Comparison of ENCODE assay signal across 19 cellular contexts in the genomic region with DNA sequence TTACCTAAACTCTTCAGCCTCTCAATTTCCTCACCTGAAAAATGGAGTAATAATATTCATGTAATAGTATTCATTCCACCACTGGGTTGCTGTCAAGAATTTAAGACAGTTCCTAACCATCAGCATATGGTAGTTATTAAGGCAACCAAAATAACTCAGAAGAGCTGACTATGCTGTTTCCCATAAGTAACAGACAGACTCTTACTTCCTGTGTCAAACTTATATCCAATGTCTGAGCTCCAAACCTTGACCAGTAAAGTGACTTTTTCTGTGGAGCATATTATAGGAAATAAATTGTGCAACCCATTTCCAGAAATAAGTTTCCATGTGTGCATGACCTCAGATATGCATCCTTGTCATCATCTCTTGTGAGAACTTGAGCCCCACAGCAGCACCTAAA.
DNase-seq lines count a peak whose midpoint lies in the region; ATAC-seq, FAIRE-seq and TF ChIP-seq lines count a peak whose summit lies in the region.
"Had no signal": no experiment of that assay in that cellular context is flagged by ENCODE, and none has a peak within 500 bp of the region (broad histone marks: within the 10 kb centered on the region; RNA-seq: fewer than 3 reads in every experiment).

No MANE protein-coding gene starts in this region.

- TF ChIP-seq EP300 in K562 (IDR thresholded peaks at IDR 0.05; ENCODE audit: low read length) = no peak

- TF ChIP-seq CTCF in IMR-90 (conservative IDR thresholded peaks at IDR 0.05; ENCODE audit: low read depth, low read length) (no peak), K562 (IDR thresholded peaks at IDR 0.05 in 2 of 3, conservative IDR thresholded peaks at IDR 0.05 in 1 of 3; ENCODE audit: insufficient read depth in 2 of 3, low read depth in 1 of 3, low read length in 3 of 3) (no peak)

- no peak overlapping the region; the same call in 1 of the 2 replicates for H3K56ac ChIP-seq in IMR-90 (ENCODE audit: extremely low read depth, insufficient read depth, low read length)

- H4K91ac ChIP-seq in IMR-90 (ENCODE audit: insufficient read depth, low read depth, low read length) = no peak overlapping the region

- no peak for DNase-seq in activated naive CD4-positive, alpha-beta T cell treated with anti-CD3 and anti-CD28 coated beads for 36 hours
- no peak for DNase-seq in activated naive CD4-positive, alpha-beta T cell (lab: John Stamatoyannopoulos, UW)
- DNase-seq in IMR-90 (no peak), K562 (ENCODE audit: extremely low read depth in 1 of 4, low spot score in 3 of 4) (no peak), stromal cell of bone marrow (ENCODE audit: low read depth) (peak; percentile 22), superior temporal gyrus (ENCODE audit: extremely low spot score) (no peak), KG1 (lab: John Stamatoyannopoulos, UW) (no peak)
- no peak for DNase-seq in effector memory CD8-positive, alpha-beta T cell
- DNase-seq: Calu3, colonic mucosa, NCI-H1092 treated with DMSO at 0.1 percent for 48 hours, NCI-H82, Peyer's patch, right cardiac atrium had no signal

- CTCF ChIA-PET in activated naive CD4-positive, alpha-beta T cell treated with anti-CD3 and anti-CD28 coated beads for 36 hours (lab: Charles Lee) = interaction anchor here (0.7 to 1.3 kb wide), 2 partner anchors 9 to 37 kb away, joined by 3 to 6 read pairs; no protein-coding TSS in a partner anchor
- CTCF ChIA-PET in IMR-90 (lab: Yijun Ruan, JAX) (no interaction called here), K562 (lab: Yijun Ruan, JAX; ENCODE audit: low intra/inter-chr PET ratio) (no interaction called here)

- H2AK9ac ChIP-seq in IMR-90 (replicated peaks; ENCODE audit: low read depth, low read length, poor library complexity) = no peak overlapping the region

- H2AK5ac ChIP-seq in IMR-90 (ENCODE audit: low read depth, low read length) = no peak overlapping the region

- in situ Hi-C loops in IMR-90 (cut with MboI; ENCODE audit: low sequenced_read_pairs) (no loop called here), K562 (cut with MboI) (no loop called here)

- no peak for FAIRE-seq in K562 (lab: Jason Lieb, UNC)
- FAIRE-seq: endothelial cell of umbilical vein, G401.6, urothelium cell line had no signal

- no peak overlapping the region for H3K18ac ChIP-seq in IMR-90 (ENCODE audit: low read depth, low read length)

- TF ChIP-seq RAD21 in IMR-90 (IDR thresholded peaks at IDR 0.05; ENCODE audit: low read length) = no peak
- TF ChIP-seq RAD21 in K562 (CRISPR knock-in tag; conservative IDR thresholded peaks at IDR 0.05 in 1 of 2, IDR thresholded peaks at IDR 0.05 in 1 of 2) = no peak

- BruUV-seq in IMR-90 (replicated peaks; lab: Mats Ljungman, UMichigan) (no TSS peak), K562 (replicated peaks; lab: Mats Ljungman, UMichigan) (no TSS peak)

- POLR2A ChIA-PET in IMR-90 (lab: Charles Lee; ENCODE audit: unreplicated experiment) = no interaction called here
- POLR2A ChIA-PET in K562 (lab: Yijun Ruan, JAX) = interaction anchor here (1.6 kb wide), 1 partner anchor 21 kb away, joined by 3 read pairs; no protein-coding TSS in a partner anchor

- no peaks in the 10 kb centered on the region for H3K9me3 Mint-ChIP-seq in activated naive CD4-positive, alpha-beta T cell treated with anti-CD3 and anti-CD28 coated beads for 36 hours
- H3K9me3 Mint-ChIP-seq in effector memory CD8-positive, alpha-beta T cell = no peaks in the 10 kb centered on the region
- H3K9me3 Mint-ChIP-seq: activated T-helper 17 cell treated with anti-CD3 and anti-CD28 coated beads, Interleukin-2, amount 50 U/mL, for 72 hours had no signal

- no peak overlapping the region for H3K23ac ChIP-seq in IMR-90 (ENCODE audit: low read depth, low read length)

- H2BK20ac ChIP-seq in IMR-90 (ENCODE audit: low read depth, low read length) = no peak overlapping the region

- H4K20me1 ChIP-seq in IMR-90 (ENCODE audit: insufficient read depth, low read length) (no peaks in the 10 kb centered on the region), K562 (replicated peaks; ENCODE audit: control insufficient read depth, insufficient read depth, low read length) (no peaks in the 10 kb centered on the region)

- H3K4me3 ChIP-seq in IMR-90 (ENCODE audit: insufficient read depth, low read depth, low read length) = no peak overlapping the region
- no peak overlapping the region for H3K4me3 ChIP-seq in K562
- H3K4me3 ChIP-seq: colonic mucosa, Peyer's patch had no signal

- H3K9me1 ChIP-seq in IMR-90 (ENCODE audit: insufficient read depth, low read length) (peaks cover 3% of the 10 kb centered on the region; the same call in 1 of the 2 replicates), K562 (ENCODE audit: control insufficient read depth, insufficient read depth, low read length) (no peaks in the 10 kb centered on the region)

- H3K9ac ChIP-seq in IMR-90 (ENCODE audit: low read depth, low read length) (no peak overlapping the region), K562 (ENCODE audit: insufficient read depth in 1 of 2, low read depth in 2 of 2, low read length in 2 of 2) (no peak overlapping the region)

- peaks cover 86% of the 10 kb centered on the region for H3K4me1 Mint-ChIP-seq in activated naive CD4-positive, alpha-beta T cell treated with anti-CD3 and anti-CD28 coated beads for 36 hours (ENCODE audit: low read depth)
- H3K4me1 Mint-ChIP-seq in effector memory CD8-positive, alpha-beta T cell (ENCODE audit: low read depth in 2 of 2) = peaks cover 7 to 8% of the 10 kb centered on the region in 2 donors

- H3K27me3 ChIP-seq in IMR-90 (ENCODE audit: control insufficient read depth, insufficient read depth, low read length) (peaks cover 2% of the 10 kb centered on the region; the same call in 1 of the 2 replicates), K562 (ENCODE audit: control insufficient read depth in 2 of 2, insufficient read depth in 2 of 2, low read length in 2 of 2) (no peaks in the 10 kb centered on the region)
- H3K27me3 ChIP-seq: colonic mucosa, Peyer's patch had no signal

- H2BK15ac ChIP-seq in IMR-90 (ENCODE audit: low read depth, low read length) = no peak overlapping the region

- no peaks in the 10 kb centered on the region for H3K79me1 ChIP-seq in IMR-90 (ENCODE audit: low read depth in 1 of 2, low read length in 2 of 2)

- H2BK5ac ChIP-seq in IMR-90 (ENCODE audit: low read depth, low read length, poor library complexity, severe bottlenecking) = no peak overlapping the region

- H3K27me3 Mint-ChIP-seq in activated naive CD4-positive, alpha-beta T cell treated with anti-CD3 and anti-CD28 coated beads for 36 hours (ENCODE audit: low read depth) = no peaks in the 10 kb centered on the region
- H3K27me3 Mint-ChIP-seq in effector memory CD8-positive, alpha-beta T cell = peaks cover 8 to 21% of the 10 kb centered on the region in 2 donors
- H3K27me3 Mint-ChIP-seq: activated T-helper 17 cell treated with anti-CD3 and anti-CD28 coated beads, Interleukin-2, amount 50 U/mL, for 72 hours had no signal

- intact Hi-C loops in activated naive CD4-positive, alpha-beta T cell treated with anti-CD3 and anti-CD28 coated beads for 36 hours (cut with micrococcal nuclease) = no loop called here
- intact Hi-C loops in IMR-90 (cut with micrococcal nuclease) = no loop called here
- intact Hi-C loops in K562 (cut with micrococcal nuclease) = no loop called here

- peaks cover 65% of the 10 kb centered on the region for H3K36me3 Mint-ChIP-seq in activated naive CD4-positive, alpha-beta T cell treated with anti-CD3 and anti-CD28 coated beads for 36 hours (ENCODE audit: low read depth)
- peaks cover 10% of the 10 kb centered on the region for H3K36me3 Mint-ChIP-seq in effector memory CD8-positive, alpha-beta T cell (ENCODE audit: insufficient read depth)

- dilution Hi-C loops in IMR-90 (cut with HindIII; ENCODE audit: low sequenced_read_pairs, unreplicated experiment) = no loop called here

- no peak overlapping the region for H3K27ac ChIP-seq in IMR-90 (ENCODE audit: insufficient read depth, low read length)
- no peak overlapping the region for H3K27ac ChIP-seq in K562 (ENCODE audit: extremely low read depth, low read depth, low read length)
- H3K27ac ChIP-seq: colonic mucosa, Peyer's patch had no signal

- H3K36me3 ChIP-seq in IMR-90 (ENCODE audit: control insufficient read depth, insufficient read depth, low read length) (no peaks in the 10 kb centered on the region), K562 (ENCODE audit: control insufficient read depth, insufficient read depth, low read length) (peaks cover 5% of the 10 kb centered on the region; the same call in 2 of the 3 replicates)
- H3K36me3 ChIP-seq: colonic mucosa, Peyer's patch had no signal

- no peak overlapping the region for H3K14ac ChIP-seq in IMR-90 (replicated peaks; ENCODE audit: low read depth, low read length)

- H3K4me3 Mint-ChIP-seq in activated naive CD4-positive, alpha-beta T cell treated with anti-CD3 and anti-CD28 coated beads for 36 hours = no peak overlapping the region
- H3K4me3 Mint-ChIP-seq in effector memory CD8-positive, alpha-beta T cell = no peak overlapping the region
- H3K4me3 Mint-ChIP-seq: activated T-helper 17 cell treated with anti-CD3 and anti-CD28 coated beads, Interleukin-2, amount 50 U/mL, for 72 hours had no signal

- no peaks in the 10 kb centered on the region for H3K79me2 ChIP-seq in K562 (ENCODE audit: control insufficient read depth, insufficient read depth, low read length)

- no peak overlapping the region for H4K5ac ChIP-seq in IMR-90 (ENCODE audit: low read depth, low read length)

- no peak overlapping the region for H3K4ac ChIP-seq in IMR-90 (ENCODE audit: low read depth, low read length)

- no peak overlapping the region for H3K4me2 ChIP-seq in IMR-90 (ENCODE audit: low read depth, low read length)
- H3K4me2 ChIP-seq in K562 (ENCODE audit: insufficient read depth, low read length) = no peak overlapping the region

- H3K9me3 ChIP-seq in IMR-90 (ENCODE audit: control insufficient read depth, insufficient read depth, low read length) (no peaks in the 10 kb centered on the region), K562 (replicated peaks; ENCODE audit: control insufficient read depth, insufficient read depth, low read depth, low read length) (no peaks in the 10 kb centered on the region)
- H3K9me3 ChIP-seq: colonic mucosa, Peyer's patch had no signal

- H3K4me1 ChIP-seq in IMR-90 (ENCODE audit: control insufficient read depth, insufficient read depth, low read length) (no peaks in the 10 kb centered on the region), K562 (replicated peaks in 1 of 2; ENCODE audit: control insufficient read depth in 2 of 2, insufficient read depth in 2 of 2, low read length in 2 of 2) (no peaks in the 10 kb centered on the region)
- H3K4me1 ChIP-seq: colonic mucosa, Peyer's patch had no signal

- ATAC-seq in IMR-90 (ENCODE audit: low read depth) (no peak), K562 (no peak)
- ATAC-seq in effector memory CD8-positive, alpha-beta T cell (replicated peaks) = no peak
- ATAC-seq: activated T-helper 17 cell treated with anti-CD3 and anti-CD28 coated beads, Interleukin-2, amount 50 U/mL, for 72 hours; left lobe of liver; right cardiac atrium had no signal

- H2AFZ ChIP-seq in IMR-90 (replicated peaks; ENCODE audit: low read length, poor library complexity) = no peak overlapping the region
- H2AFZ ChIP-seq in K562 (ENCODE audit: low read depth, low read length) = no peak overlapping the region

- H2BK120ac ChIP-seq in IMR-90 (ENCODE audit: low read depth, low read length) = no peak overlapping the region

- TF ChIP-seq POLR2A in IMR-90 (IDR thresholded peaks at IDR 0.05; ENCODE audit: low read depth, low read length) (no peak), K562 (conservative IDR thresholded peaks at IDR 0.05) (no peak)

- H3K27ac Mint-ChIP-seq in activated naive CD4-positive, alpha-beta T cell treated with anti-CD3 and anti-CD28 coated beads for 36 hours = peak overlapping the region; percentile 84
- H3K27ac Mint-ChIP-seq in effector memory CD8-positive, alpha-beta T cell = no peak overlapping the region

- no peak overlapping the region for H4K8ac ChIP-seq in IMR-90 (ENCODE audit: low read depth in 2 of 2, low read length in 2 of 2)
